ENCODE assay signal across 6 cellular contexts in genomic region chr1:202324646-202325045, GRCh38.
"Had no signal": no experiment of that assay in that cellular context is flagged by ENCODE, and none has a peak within 500 bp of the region (broad histone marks: within the 10 kb centered on the region; RNA-seq: fewer than 3 reads in every experiment).

No MANE protein-coding gene starts in this region.

- DNase-seq: GM23248, GOT3, H7, IMR-90 had no signal

- ATAC-seq: HCT116, K562 had no signal
